Comparison of ENCODE assay signal across 1 cellular context in genomic region chr13:113468029-113468428, GRCh38.
TF ChIP-seq lines count a peak whose summit lies in the region.

No MANE protein-coding gene starts in this region.

TF ChIP-seq in K562, 482 proteins besides CTCF, POLR2A, EP300 and RAD21:
- TF ChIP-seq RBM25 (IDR thresholded peaks at IDR 0.05; ENCODE audit: low read depth, low read length, severe bottlenecking) (peak; percentile 11), THRAP3 (IDR thresholded peaks at IDR 0.05; ENCODE audit: borderline replicate concordance) (no peak), DPF2 (IDR thresholded peaks at IDR 0.05) (no peak), MTA1 (IDR thresholded peaks at IDR 0.05; ENCODE audit: borderline replicate concordance) (no peak), ZBTB17 (CRISPR knock-in tag; IDR thresholded peaks at IDR 0.05) (no peak), ZNF146 (CRISPR knock-in tag; IDR thresholded peaks at IDR 0.05; ENCODE audit: unreplicated experiment) (peak; percentile 9)
